Comparison of ENCODE assay signal across 8 cellular contexts in genomic region chr15:51751687-51752683, GRCh38. TPM values are rescaled to one million over a fixed set of nuclear protein-coding genes. Genes with fewer than 3 reads are reported as not detected.
A peak's percentile ranks its signal among the peaks of the same experiment; 100 is the strongest.
DNase-seq lines count a peak whose midpoint lies in the region; ATAC-seq, FAIRE-seq and TF ChIP-seq lines count a peak whose summit lies in the region.

No MANE protein-coding gene starts in this region.

- H3K36me3 Mint-ChIP-seq in activated T-cell treated with anti-CD3 and anti-CD28 coated beads, Interleukin-2, amount 50 U/mL, for 4 hours (ENCODE audit: insufficient read depth): peaks cover 2% of the 10 kb centered on the region
- no peaks in the 10 kb centered on the region for H3K36me3 Mint-ChIP-seq in astrocyte (ENCODE audit: low read depth, unreplicated experiment)

- H3K27ac ChIP-seq in astrocyte (ENCODE audit: low read depth, low read length) (no peak overlapping the region), gastrocnemius medialis (peak overlapping the region in 2 of 4 donors; percentile 12 to 54)

- H3K4me2 ChIP-seq in astrocyte (ENCODE audit: low read length): peak overlapping the region; percentile 93

- TF ChIP-seq CTCF in astrocyte (IDR thresholded peaks at IDR 0.05; ENCODE audit: insufficient read depth, low read depth, low read length) (no peak), gastrocnemius medialis (IDR thresholded peaks at IDR 0.05 in 4 of 5, conservative IDR thresholded peaks at IDR 0.05 in 1 of 5) (no peak)

- H3K9me3 Mint-ChIP-seq in activated T-cell treated with anti-CD3 and anti-CD28 coated beads, Interleukin-2, amount 50 U/mL, for 4 hours: no peaks in the 10 kb centered on the region
- no peaks in the 10 kb centered on the region for H3K9me3 Mint-ChIP-seq in astrocyte (ENCODE audit: unreplicated experiment)

- TF ChIP-seq POLR2A in gastrocnemius medialis (IDR thresholded peaks at IDR 0.05): no peak

- FAIRE-seq in astrocyte (lab: Jason Lieb, UNC): no peak

- no peak overlapping the region for H3K27ac Mint-ChIP-seq in astrocyte (ENCODE audit: unreplicated experiment)

- H3K9me3 ChIP-seq in astrocyte (ENCODE audit: insufficient read depth, low read depth, low read length) (no peaks in the 10 kb centered on the region), iPS-15b (ENCODE audit: control insufficient read depth, insufficient read depth, low read length) (no peaks in the 10 kb centered on the region), gastrocnemius medialis (no peaks in the 10 kb centered on the region)

- H3K79me2 ChIP-seq in astrocyte (ENCODE audit: insufficient read depth, low read length): no peaks in the 10 kb centered on the region

- intact Hi-C loops in gastrocnemius medialis (cut with DNase I; ENCODE audit: low total_unique reads) (no loop called here), posterior vena cava (cut with DNase I) (no loop called here)

- H4K20me1 ChIP-seq in astrocyte (ENCODE audit: insufficient read depth, low read length): peaks cover 3% of the 10 kb centered on the region

- H3K4me3 Mint-ChIP-seq in activated T-cell treated with anti-CD3 and anti-CD28 coated beads, Interleukin-2, amount 50 U/mL, for 4 hours: peak overlapping the region; percentile 87
- H3K4me3 Mint-ChIP-seq in astrocyte (ENCODE audit: unreplicated experiment): peak overlapping the region; percentile 89

- no peaks in the 10 kb centered on the region for H3K27me3 Mint-ChIP-seq in activated T-cell treated with anti-CD3 and anti-CD28 coated beads, Interleukin-2, amount 50 U/mL, for 4 hours (ENCODE audit: low read depth)
- peaks cover 35% of the 10 kb centered on the region for H3K27me3 Mint-ChIP-seq in astrocyte (ENCODE audit: low read depth, unreplicated experiment)

- in situ Hi-C loops in gastrocnemius medialis (cut with MboI; ENCODE audit: low sequenced_read_pairs in 4 of 4): no loop called here

- H3K27me3 ChIP-seq in astrocyte (ENCODE audit: insufficient read depth, low read length) (peaks cover 33% of the 10 kb centered on the region), iPS-15b (ENCODE audit: control insufficient read depth, insufficient read depth, low read length) (peaks cover 44% of the 10 kb centered on the region), gastrocnemius medialis (no peaks in the 10 kb centered on the region)

- H3K4me3 ChIP-seq in astrocyte (ENCODE audit: insufficient read depth, low read depth, low read length): peak overlapping the region; percentile 66
- H3K4me3 ChIP-seq in iPS-15b (ENCODE audit: low read depth, low read length): peak overlapping the region; percentile 89
- H3K4me3 ChIP-seq in gastrocnemius medialis: peak overlapping the region; percentile 55 to 66 (median 60)

- H3K4me1 ChIP-seq in astrocyte (ENCODE audit: insufficient read depth, low read length): peaks cover 6% of the 10 kb centered on the region
- H3K4me1 ChIP-seq in iPS-15b (ENCODE audit: control insufficient read depth, insufficient read depth, low read length): peaks cover 3% of the 10 kb centered on the region
- H3K4me1 ChIP-seq in gastrocnemius medialis: peaks cover 10 to 15% of the 10 kb centered on the region in 2 donors

- H3K9ac ChIP-seq in astrocyte (ENCODE audit: low read length) (peak overlapping the region; percentile 48), iPS-15b (ENCODE audit: low read depth, low read length) (no peak overlapping the region)

- peaks cover 27% of the 10 kb centered on the region for H3K4me1 Mint-ChIP-seq in activated T-cell treated with anti-CD3 and anti-CD28 coated beads, Interleukin-2, amount 50 U/mL, for 4 hours (ENCODE audit: low read depth)
- H3K4me1 Mint-ChIP-seq in astrocyte (ENCODE audit: low read depth, unreplicated experiment): no peaks in the 10 kb centered on the region

- H3K36me3 ChIP-seq in astrocyte (ENCODE audit: insufficient read depth, low read length): no peaks in the 10 kb centered on the region
- H3K36me3 ChIP-seq in iPS-15b (ENCODE audit: control insufficient read depth, insufficient read depth, low read length): no peaks in the 10 kb centered on the region
- no peaks in the 10 kb centered on the region for H3K36me3 ChIP-seq in gastrocnemius medialis

- peak overlapping the region; percentile 85 for H2AFZ ChIP-seq in astrocyte (ENCODE audit: low read depth, low read length)

- ATAC-seq in activated T-cell treated with anti-CD3 and anti-CD28 coated beads, Interleukin-2, amount 50 U/mL, for 4 hours: peak; percentile 64 to 66
- peak; percentile 39 for ATAC-seq in HG02642 (IDR thresholded peaks at IDR 0.05; ENCODE audit: poor library complexity, unreplicated experiment)
- peak; percentile 54 to 64 for ATAC-seq in gastrocnemius medialis

- DNase-seq in activated T-cell treated with anti-CD3 and anti-CD28 coated beads, Interleukin-2, amount 50 U/mL, for 4 hours: no peak
- no peak for DNase-seq in activated T-cell treated with anti-CD3 and anti-CD28 coated beads for 4 hours
- DNase-seq in NCI-H2227 treated with DMSO at 0.1 percent for 48 hours (lab: John Stamatoyannopoulos, UW): peak; percentile 8
- DNase-seq in astrocyte (ENCODE audit: low read depth): no peak
- DNase-seq in gastrocnemius medialis: no peak
- DNase-seq in posterior vena cava (ENCODE audit: low spot score): no peak

RNA-seq across cellular contexts. Expression of gene TMOD2, which starts 0.6 kb away (rescaled TPM):
- total RNA-seq in activated T-cell treated with anti-CD3 and anti-CD28 coated beads, Interleukin-2, amount 50 U/mL, for 4 hours: 1 to 10 TPM; 3.7 to 3.9 (median 3.8) TPM
- total RNA-seq in astrocyte (7.1 and 8.4 TPM in 2 replicates), gastrocnemius medialis (1 to 10 TPM; 1.0 to 4.8 (median 2.4) TPM), posterior vena cava (10 to 100 TPM; 14.8 to 15.3 TPM)

RNA-seq across cellular contexts. Expression of gene LYSMD2, which starts 14.5 kb away (rescaled TPM):
- 10 to 100 TPM; 16.3 to 23.5 (median 22.4) TPM for total RNA-seq in activated T-cell treated with anti-CD3 and anti-CD28 coated beads, Interleukin-2, amount 50 U/mL, for 4 hours
- total RNA-seq in astrocyte (3.4 and 4.9 TPM in 2 replicates), gastrocnemius medialis (10 to 100 TPM in 2 of 4 donors, 1 to 10 TPM in 2; 5.8 to 16.1 (median 10.6) TPM), posterior vena cava (10 to 100 TPM in 1 of 2 donors, 1 to 10 TPM in 1; 8.7 to 10.5 TPM)
